ENCODE assay signal across 8 cellular contexts in the genomic region with DNA sequence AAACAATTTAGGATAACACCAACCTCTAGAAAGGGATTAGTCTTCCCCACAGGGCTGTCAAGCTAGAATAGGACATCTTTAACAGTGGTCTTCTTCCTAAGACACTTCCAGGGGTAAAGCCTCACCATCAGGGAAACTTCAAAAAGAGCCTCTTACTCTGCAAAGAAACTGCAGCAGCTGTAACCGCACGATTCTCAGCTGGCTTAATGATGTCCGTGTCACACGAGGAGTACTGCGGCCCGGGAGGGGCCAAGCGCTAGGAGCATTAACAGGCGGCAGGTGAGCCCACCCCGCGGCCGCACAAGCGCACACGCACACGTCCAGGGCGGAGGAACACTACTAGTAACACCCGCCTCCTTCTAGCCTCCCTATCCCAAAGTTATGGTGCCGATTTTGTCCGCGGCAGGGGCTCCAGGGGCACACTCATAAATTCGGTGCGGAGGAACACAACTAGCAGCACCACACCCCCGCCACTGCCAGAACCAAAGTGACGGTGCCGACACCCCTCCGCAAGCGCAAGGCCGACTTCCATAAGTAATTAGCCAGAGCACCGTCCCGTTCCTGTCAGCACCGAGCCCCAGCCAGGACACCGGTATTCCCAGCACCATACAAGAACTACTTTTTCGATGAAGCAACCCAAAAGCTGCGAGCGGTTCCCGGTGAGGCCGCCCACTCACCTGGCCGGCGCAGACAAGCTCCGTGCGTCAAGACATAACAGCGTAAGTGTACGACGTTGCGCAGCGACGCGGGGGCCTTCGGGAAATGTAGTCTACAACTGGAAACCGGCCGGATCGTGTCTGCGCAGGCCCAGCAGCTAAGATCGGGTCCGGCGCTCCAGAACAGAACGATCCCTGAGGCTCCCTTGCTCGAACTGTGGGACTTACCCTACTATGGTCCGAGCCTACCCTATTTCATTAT. TPM values are rescaled to one million over a fixed set of nuclear protein-coding genes. Genes with fewer than 3 reads are reported as not detected.
A peak's percentile ranks its signal among the peaks of the same experiment; 100 is the strongest.
DNase-seq lines count a peak whose midpoint lies in the region; ATAC-seq and TF ChIP-seq lines count a peak whose summit lies in the region.

ZNF540 (plus strand) TSS at position 813 of the 918 bp plus-strand sequence. CDS start 3,572 bp downstream, outside the sequence.
ZNF571 (minus strand) TSS at position 729 of the 918 bp plus-strand sequence. CDS start 8,116 bp downstream, outside the sequence.

- H3K4me1 Mint-ChIP-seq in T-helper 17 cell (peaks cover 27% of the 10 kb centered on the region), progenitor cell of endocrine pancreas (ENCODE audit: low read depth) (peaks cover 13% of the 10 kb centered on the region)

- TF ChIP-seq CTCF in progenitor cell of endocrine pancreas (IDR thresholded peaks at IDR 0.05; ENCODE audit: unreplicated experiment) = no peak

- intact Hi-C loops in left ventricle myocardium superior (cut with micrococcal nuclease) = no loop called here

- ATAC-seq in HG02759 (IDR thresholded peaks at IDR 0.05; ENCODE audit: unreplicated experiment) = peak; percentile 97
- peak; percentile 97 for ATAC-seq in T-helper 17 cell
- peak; percentile 99 for ATAC-seq in left ventricle myocardium superior

- peak; percentile 37 for TF ChIP-seq POLR2A in GM10847 (IDR thresholded peaks at IDR 0.05; ENCODE audit: extremely low read depth, insufficient read length)

- H3K27me3 Mint-ChIP-seq in T-helper 17 cell = no peaks in the 10 kb centered on the region
- H3K27me3 Mint-ChIP-seq in progenitor cell of endocrine pancreas = peaks cover 6% of the 10 kb centered on the region

- peak within 1 kb of the TSS; percentile 98 for H3K27ac Mint-ChIP-seq in T-helper 17 cell
- H3K27ac Mint-ChIP-seq in progenitor cell of endocrine pancreas = peak within 1 kb of the TSS; percentile 100

- H3K9me3 ChIP-seq in T-helper 17 cell (ENCODE audit: control insufficient read depth, low read length, poor library complexity, severe bottlenecking) = no peaks in the 10 kb centered on the region

- H3K4me3 Mint-ChIP-seq in T-helper 17 cell (peak within 1 kb of the TSS; percentile 98), progenitor cell of endocrine pancreas (ENCODE audit: low read depth) (peak within 1 kb of the TSS; percentile 90)

- peaks cover 7% of the 10 kb centered on the region for H3K9me3 Mint-ChIP-seq in progenitor cell of endocrine pancreas (ENCODE audit: low read depth)

- DNase-seq in NCI-H1436 (lab: John Stamatoyannopoulos, UW) (peak; percentile 82), T-helper 17 cell (peak; percentile 76 to 83 (median 79)), anterior cingulate cortex (lab: John Stamatoyannopoulos, UW) (peak; percentile 54 to 96 (median 89)), left ventricle myocardium superior (peak; percentile 96), progenitor cell of endocrine pancreas (ENCODE audit: low spot score, unreplicated experiment) (peak; percentile 81), ureter (ENCODE audit: low spot score) (peak; percentile 94)

- H3K36me3 Mint-ChIP-seq in T-helper 17 cell (ENCODE audit: low read depth) = peaks cover 3% of the 10 kb centered on the region
- H3K36me3 Mint-ChIP-seq in progenitor cell of endocrine pancreas (ENCODE audit: insufficient read depth) = peaks cover 16% of the 10 kb centered on the region

RNA-seq across cellular contexts. Expression of gene ZNF540, which starts in this region (rescaled TPM):
- total RNA-seq in T-helper 17 cell (1 to 10 TPM; 7.5 to 9.8 TPM), left ventricle myocardium superior (8.8 TPM), progenitor cell of endocrine pancreas (0.79 and 0.98 TPM in 2 replicates), ureter (8.1 TPM)

RNA-seq across cellular contexts. Expression of gene ZNF571, which starts in this region (rescaled TPM):
- total RNA-seq in T-helper 17 cell (10 to 100 TPM; 11.0 to 11.4 TPM), left ventricle myocardium superior (3.8 TPM), progenitor cell of endocrine pancreas (8.5 and 11.2 TPM in 2 replicates), ureter (7.1 TPM)

Comparison
In these comparisons a context has a peak if more than half of its experiments do, and no peak if none do; other contexts are left out.
1. Peak in every context shown above with its lines: DNase-seq and ATAC-seq.